In the genomic region with DNA sequence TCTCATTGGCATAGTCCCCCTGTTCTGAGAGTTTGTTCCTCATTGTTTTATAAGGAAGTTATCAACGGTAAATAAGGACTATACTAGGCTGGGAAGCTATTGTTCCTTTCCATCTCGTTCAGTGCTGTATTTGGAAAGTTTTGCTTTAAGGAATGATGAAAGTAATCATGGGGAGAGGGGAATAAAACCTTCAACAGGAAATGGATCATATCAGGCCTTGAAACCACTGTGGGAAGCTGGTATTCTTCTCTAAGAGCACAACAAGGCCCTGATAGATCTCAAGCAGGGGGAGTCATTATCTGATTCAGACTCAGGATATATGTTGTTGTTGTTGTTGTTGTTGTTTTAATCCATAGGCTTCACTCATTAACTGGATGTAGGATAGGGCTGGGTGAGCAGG, we compare ENCODE assay signal across 28 cellular contexts.
DNase-seq lines count a peak whose midpoint lies in the region; TF ChIP-seq lines count a peak whose summit lies in the region.
"Had no signal": no experiment of that assay in that cellular context is flagged by ENCODE, and none has a peak within 500 bp of the region (broad histone marks: within the 10 kb centered on the region; RNA-seq: fewer than 3 reads in every experiment).

No MANE protein-coding gene starts in this region.

- H3K27me3 Mint-ChIP-seq in endodermal cell (ENCODE audit: insufficient read depth), result peaks cover 1% of the 10 kb centered on the region

- WGBS in endodermal cell (ENCODE audit: insufficient coverage in 1 of 2, insufficient read length in 1 of 2), 2 experiments, result 86 to 90% methylated on average over 2 of the region's 2 CpGs

- H3K36me3 ChIP-seq in brain microvascular endothelial cell (replicated peaks), result no peaks in the 10 kb centered on the region
- H3K36me3 ChIP-seq in endodermal cell (ENCODE audit: control insufficient read depth, insufficient read depth, low read length), result no peaks in the 10 kb centered on the region
- H3K36me3 ChIP-seq: gastroesophageal sphincter, pancreas, right lobe of liver, SJCRH30, upper lobe of left lung had no signal

- peaks cover 3% of the 10 kb centered on the region for H3K4me1 Mint-ChIP-seq in endodermal cell
- H3K4me1 Mint-ChIP-seq: B cell, H9, T-helper 17 cell had no signal

- H3K9ac ChIP-seq in endodermal cell (ENCODE audit: extremely low read depth, low read length, poor library complexity, severe bottlenecking), result no peak overlapping the region

- no peaks in the 10 kb centered on the region for H3K9me3 Mint-ChIP-seq in endodermal cell
- H3K9me3 Mint-ChIP-seq: activated T-cell treated with anti-CD3 and anti-CD28 coated beads, Interleukin-2, amount 50 U/mL, for 4 hours; H9; natural killer cell treated with Interleukin-12 subunit alpha and Interleukin-12 subunit beta and Interleukin-15 and Interleukin-18, amount 100 ng/mL, for 72 hours had no signal

- DNase-seq in A172 (ENCODE audit: low spot score) (peak; percentile 24), M059J (ENCODE audit: low read depth) (peak; percentile 64), brain microvascular endothelial cell (peak; percentile 55), glomerular endothelial cell (ENCODE audit: extremely low read depth, low read depth, low spot score) (peak; percentile 58), endodermal cell (no peak), putamen (ENCODE audit: low spot score) (no peak)
- no peak for DNase-seq in stimulated activated CD4-positive, alpha-beta T cell treated with anti-CD3 and anti-CD28 coated beads, Interleukin-2, amount 100 ng/mL, for 48 hours
- no peak for DNase-seq in stimulated activated CD4-positive, alpha-beta T cell treated with anti-CD3 and anti-CD28 coated beads, Interleukin-15, amount 100 ng/mL, for 24 hours
- DNase-seq: 8988T; activated CD4-positive, alpha-beta T cell treated with anti-CD3 and anti-CD28 coated beads for 48 hours; activated naive CD4-positive, alpha-beta T cell treated with Interleukin-2 at 50 U/mL for 16 hours; activated T-cell treated with anti-CD3 and anti-CD28 coated beads, Interleukin-2, amount 50 U/mL, for 4 hours; cerebellar nuclear complex; erythroblast; H9; midbrain; NCI-H1105; NCI-H1930; NCI-H2227 treated with DMSO at 0.1 percent for 48 hours; pancreas; right lobe of liver; SJCRH30; T-helper 17 cell; upper lobe of left lung had no signal

- no peaks in the 10 kb centered on the region for H3K4me1 ChIP-seq in endodermal cell (ENCODE audit: control insufficient read depth, insufficient read depth, low read length)
- H3K4me1 ChIP-seq: right lobe of liver, upper lobe of left lung had no signal

- H3K4me3 ChIP-seq in brain microvascular endothelial cell (ENCODE audit: low read depth, low read length) (no peak overlapping the region), endodermal cell (ENCODE audit: low read length) (no peak overlapping the region)
- H3K4me3 ChIP-seq: gastroesophageal sphincter, pancreas, right lobe of liver, SJCRH30, upper lobe of left lung had no signal

- H3K9me3 ChIP-seq in endodermal cell (ENCODE audit: control insufficient read depth, low read length), result no peaks in the 10 kb centered on the region
- H3K9me3 ChIP-seq: gastroesophageal sphincter, pancreas, right lobe of liver, SJCRH30, upper lobe of left lung had no signal

- no peaks in the 10 kb centered on the region for H3K27me3 ChIP-seq in brain microvascular endothelial cell (replicated peaks)
- no peaks in the 10 kb centered on the region for H3K27me3 ChIP-seq in endodermal cell (ENCODE audit: control insufficient read depth, insufficient read depth, low read length, poor library complexity, severe bottlenecking)
- H3K27me3 ChIP-seq: gastroesophageal sphincter, pancreas, right lobe of liver, SJCRH30, upper lobe of left lung had no signal

- H3K27ac ChIP-seq in brain microvascular endothelial cell (peak overlapping the region; percentile 77), endodermal cell (ENCODE audit: low read depth, low read length) (no peak overlapping the region)
- H3K27ac ChIP-seq: HL-60, pancreas, right lobe of liver, SJCRH30, upper lobe of left lung had no signal

- no peak overlapping the region for H3K4me3 Mint-ChIP-seq in endodermal cell
- H3K4me3 Mint-ChIP-seq: activated T-cell treated with anti-CD3 and anti-CD28 coated beads, Interleukin-2, amount 50 U/mL, for 4 hours; B cell; H9; natural killer cell treated with Interleukin-12 subunit alpha and Interleukin-12 subunit beta and Interleukin-15 and Interleukin-18, amount 100 ng/mL, for 72 hours; T-helper 17 cell had no signal

- TF ChIP-seq CTCF in brain microvascular endothelial cell (IDR thresholded peaks at IDR 0.05; ENCODE audit: low read depth, low read length, missing control alignments) (no peak), endodermal cell (conservative IDR thresholded peaks at IDR 0.05) (no peak)

- H3K27ac Mint-ChIP-seq in endodermal cell, result no peak overlapping the region
- H3K27ac Mint-ChIP-seq: B cell; H9; natural killer cell treated with Interleukin-12 subunit alpha and Interleukin-12 subunit beta and Interleukin-15 and Interleukin-18, amount 100 ng/mL, for 72 hours; T-helper 17 cell had no signal

- no peaks in the 10 kb centered on the region for H3K36me3 Mint-ChIP-seq in endodermal cell (ENCODE audit: low read depth)
- H3K36me3 Mint-ChIP-seq: natural killer cell treated with Interleukin-12 subunit alpha and Interleukin-12 subunit beta and Interleukin-15 and Interleukin-18, amount 100 ng/mL, for 72 hours had no signal

- in situ Hi-C loops in brain microvascular endothelial cell (cut with HindIII; ENCODE audit: low pct_ligation_motif_present, low sequenced_read_pairs), result no loop called here

Comparison
In these comparisons a context has a peak if more than half of its experiments do, and no peak if none do; other contexts are left out.
1. DNase-seq: peak in A172 (single experiment), M059J (single experiment), brain microvascular endothelial cell (single experiment) and glomerular endothelial cell (single experiment); none in endodermal cell (single experiment), putamen (single experiment), stimulated activated CD4-positive, alpha-beta T cell treated with anti-CD3 and anti-CD28 coated beads, Interleukin-2, amount 100 ng/mL, for 48 hours (0 of 2) and stimulated activated CD4-positive, alpha-beta T cell treated with anti-CD3 and anti-CD28 coated beads, Interleukin-15, amount 100 ng/mL, for 24 hours (single experiment).